In genomic region chr5:93990504-93991085, GRCh38 we compare ENCODE assay signal across 19 cellular contexts.
A peak's percentile ranks its signal among the peaks of the same experiment; 100 is the strongest.
DNase-seq lines count a peak whose midpoint lies in the region; ATAC-seq and TF ChIP-seq lines count a peak whose summit lies in the region.
"Had no signal": no experiment of that assay in that cellular context is flagged by ENCODE, and none has a peak within 500 bp of the region (broad histone marks: within the 10 kb centered on the region; RNA-seq: fewer than 3 reads in every experiment).

No MANE protein-coding gene starts in this region.

- no peaks in the 10 kb centered on the region for H3K9me3 ChIP-seq in transverse colon
- H3K9me3 ChIP-seq: A549, heart right ventricle had no signal

- TF ChIP-seq CTCF in fibroblast of mammary gland (conservative IDR thresholded peaks at IDR 0.05; ENCODE audit: control insufficient read depth, insufficient read depth, low read depth, low read length) (no peak), transverse colon (IDR thresholded peaks at IDR 0.05) (no peak)

- H3K36me3 ChIP-seq in transverse colon: no peaks in the 10 kb centered on the region
- H3K36me3 ChIP-seq: heart right ventricle had no signal

- WGBS in transverse colon (ENCODE audit: low coverage in 1 of 2), 2 donors: 7 to 44% methylated on average over 2 of the region's 2 CpGs

- no peak for TF ChIP-seq POLR2A in transverse colon (IDR thresholded peaks at IDR 0.05)

- no peak overlapping the region for H3K4me3 ChIP-seq in fibroblast of mammary gland (ENCODE audit: control insufficient read depth, low read depth, low read length)
- H3K4me3 ChIP-seq in transverse colon: no peak overlapping the region
- H3K4me3 ChIP-seq: A549, GM12878, heart right ventricle, skin epidermis, tibial nerve had no signal

- DNase-seq in SIG-M5 treated with dmso at 0.1 percent for 504 hours (lab: John Stamatoyannopoulos, UW; ENCODE audit: unreplicated experiment): peak; percentile 38
- no peak for DNase-seq in SIG-M5 (lab: John Stamatoyannopoulos, UW)
- peak; percentile 34 for DNase-seq in SK-MEL-5 (ENCODE audit: low read depth, low spot score)
- peak; percentile 9 for DNase-seq in fibroblast of mammary gland (ENCODE audit: low read depth)
- peak; percentile 30 for DNase-seq in transverse colon
- DNase-seq in NCI-H446 treated with DMSO at 0.1 percent for 48 hours (lab: John Stamatoyannopoulos, UW): no peak
- no peak for DNase-seq in NCI-H774 (lab: John Stamatoyannopoulos, UW)
- DNase-seq: CD8-positive, alpha-beta memory T cell; EL; heart right ventricle; kidney glomerular epithelial cell; NCI-H1048; PC-3; stimulated activated naive B cell treated with anti-CD40 and anti-IgM and Interleukin-4, amounts not matched to agents 10 μg/mL and 1 μg/mL and 100 μg/mL, for 72 hours had no signal

- H3K27ac ChIP-seq in transverse colon: peak overlapping the region in 2 of 4 donors; percentile 20 to 52
- H3K27ac ChIP-seq: A549, heart right ventricle, skin epidermis, tibial nerve had no signal

- no peak for TF ChIP-seq EP300 in transverse colon (IDR thresholded peaks at IDR 0.05; ENCODE audit: low read depth)

- no peaks in the 10 kb centered on the region for H3K27me3 ChIP-seq in transverse colon
- H3K27me3 ChIP-seq: heart right ventricle, tibial nerve had no signal

- in situ Hi-C loops in SK-MEL-5 (cut with HindIII; ENCODE audit: low pct_unique_long_range_greater_than_20kb, low sequenced_read_pairs) (no loop called here), transverse colon (cut with MboI; ENCODE audit: low pct_ligation_motif_present in 1 of 4, low pct_unique_long_range_greater_than_20kb in 1 of 4, low sequenced_read_pairs in 3 of 4) (no loop called here)

- ATAC-seq in GM18519 (IDR thresholded peaks at IDR 0.05; ENCODE audit: low FRiP score, unreplicated experiment): no peak
- ATAC-seq: A549; GM12878; heart right ventricle; PC-3; stimulated activated naive B cell treated with anti-CD40 and anti-IgM and Interleukin-4, amounts not matched to agents 10 μg/mL and 1 μg/mL and 100 μg/mL, for 72 hours had no signal

- H3K4me1 ChIP-seq in transverse colon: peaks cover 0 to 33% (median 7%) of the 10 kb centered on the region in 4 donors
- H3K4me1 ChIP-seq: tibial nerve had no signal

- intact Hi-C loops in transverse colon (cut with DNase I; ENCODE audit: low total_unique reads): no loop called here

Comparison
In these comparisons a context has a peak if more than half of its experiments do, and no peak if none do; other contexts are left out.
1. DNase-seq: peak in SIG-M5 treated with dmso at 0.1 percent for 504 hours (single experiment), SK-MEL-5 (single experiment), fibroblast of mammary gland (single experiment) and transverse colon (single experiment); none in SIG-M5 (single experiment), NCI-H446 treated with DMSO at 0.1 percent for 48 hours (single experiment) and NCI-H774 (single experiment).